ENCODE assay signal across 16 cellular contexts in the genomic region with DNA sequence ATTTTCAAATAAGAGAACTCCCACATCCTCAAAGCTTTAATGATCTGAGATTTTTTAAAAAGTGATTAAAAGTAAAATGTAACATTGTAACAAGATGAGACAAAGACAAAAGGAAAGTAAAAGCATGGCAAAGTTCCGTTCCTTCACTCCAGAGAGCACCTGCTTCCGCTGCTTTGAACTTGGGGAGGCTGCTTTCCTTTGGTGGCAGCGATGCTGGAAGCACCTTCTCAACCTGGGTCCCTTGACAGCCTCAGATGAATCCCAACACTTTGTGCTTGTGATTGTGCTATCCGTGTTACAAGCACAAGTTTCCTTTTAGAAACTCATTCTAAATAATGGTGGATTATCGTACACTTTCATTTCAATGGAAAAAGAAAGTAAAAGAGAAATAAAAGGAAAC. TPM values are rescaled to one million over a fixed set of nuclear protein-coding genes. Genes with fewer than 3 reads are reported as not detected.
DNase-seq lines count a peak whose midpoint lies in the region; ATAC-seq and TF ChIP-seq lines count a peak whose summit lies in the region.
"Had no signal": no experiment of that assay in that cellular context is flagged by ENCODE, and none has a peak within 500 bp of the region (broad histone marks: within the 10 kb centered on the region; RNA-seq: fewer than 3 reads in every experiment).

No MANE protein-coding gene starts in this region.

- no peak for TF ChIP-seq CTCF in natural killer cell (IDR thresholded peaks at IDR 0.05)

- H3K27me3 Mint-ChIP-seq in CD4-positive, CD25-positive, alpha-beta regulatory T cell = no peaks in the 10 kb centered on the region
- H3K27me3 Mint-ChIP-seq in activated naive CD4-positive, alpha-beta T cell treated with anti-CD3 and anti-CD28 coated beads for 36 hours (ENCODE audit: low read depth) = no peaks in the 10 kb centered on the region
- no peaks in the 10 kb centered on the region for H3K27me3 Mint-ChIP-seq in natural killer cell (ENCODE audit: low read depth in 2 of 2)

- H3K36me3 Mint-ChIP-seq in CD4-positive, CD25-positive, alpha-beta regulatory T cell = peaks cover 70% of the 10 kb centered on the region
- H3K36me3 Mint-ChIP-seq in activated naive CD4-positive, alpha-beta T cell treated with anti-CD3 and anti-CD28 coated beads for 36 hours (ENCODE audit: low read depth) = peaks cover 63% of the 10 kb centered on the region
- no peaks in the 10 kb centered on the region for H3K36me3 Mint-ChIP-seq in natural killer cell

- peak; percentile 35 to 38 for ATAC-seq in CD4-positive, CD25-positive, alpha-beta regulatory T cell (ENCODE audit: low read depth in 2 of 2)
- ATAC-seq in natural killer cell (no peak), GM19452 (IDR thresholded peaks at IDR 0.05; ENCODE audit: unreplicated experiment) (no peak), sciatic nerve (no peak), left lobe of liver (no peak)

- intact Hi-C loops in activated naive CD4-positive, alpha-beta T cell treated with anti-CD3 and anti-CD28 coated beads for 36 hours (cut with micrococcal nuclease) = loop anchor here (1.0 to 5.0 kb wide), 3 partner anchors 18 to 573 kb away; partner anchors contain the start of gene RPL34
- intact Hi-C loops in natural killer cell (cut with micrococcal nuclease) = no loop called here
- intact Hi-C loops in sciatic nerve (cut with DNase I) = no loop called here

- H3K27me3 ChIP-seq in CD4-positive, CD25-positive, alpha-beta regulatory T cell (ENCODE audit: control insufficient read depth, insufficient read depth, low read length) = no peaks in the 10 kb centered on the region
- H3K27me3 ChIP-seq: brain microvascular endothelial cell had no signal

- DNase-seq in CD4-positive, CD25-positive, alpha-beta regulatory T cell = peak; percentile 26 to 77 (median 50)
- peak; percentile 87 for DNase-seq in Jurkat, Clone E6-1 (ENCODE audit: low read depth, low spot score)
- DNase-seq in activated naive CD4-positive, alpha-beta T cell treated with anti-CD3 and anti-CD28 coated beads for 36 hours = peak; percentile 74
- DNase-seq in natural killer cell (no peak), sciatic nerve (ENCODE audit: low spot score) (no peak), left lobe of liver (ENCODE audit: low spot score) (no peak), kidney glomerular epithelial cell (lab: John Stamatoyannopoulos, UW) (no peak)
- DNase-seq: activated CD8-positive, alpha-beta memory T cell treated with anti-CD3 and anti-CD28 coated beads, Interleukin-2, amount 50 U/mL, for 48 hours; brain microvascular endothelial cell; foreskin melanocyte; midbrain; NCI-H1694 treated with DMSO at 0.1 percent for 48 hours; NCI-H524; posterior cingulate gyrus; RPMI8226 had no signal

- H3K27ac Mint-ChIP-seq in CD4-positive, CD25-positive, alpha-beta regulatory T cell = peak overlapping the region; percentile 81 to 97 (median 93)
- peak overlapping the region; percentile 93 for H3K27ac Mint-ChIP-seq in activated naive CD4-positive, alpha-beta T cell treated with anti-CD3 and anti-CD28 coated beads for 36 hours
- H3K27ac Mint-ChIP-seq in natural killer cell = no peak overlapping the region

- peaks cover 70% of the 10 kb centered on the region for H3K36me3 ChIP-seq in CD4-positive, CD25-positive, alpha-beta regulatory T cell (ENCODE audit: control insufficient read depth, insufficient read depth, low read length)
- H3K36me3 ChIP-seq: brain microvascular endothelial cell had no signal

- peaks cover 37 to 88% (median 73%) of the 10 kb centered on the region in 4 donors for H3K4me1 Mint-ChIP-seq in CD4-positive, CD25-positive, alpha-beta regulatory T cell
- peaks cover 92% of the 10 kb centered on the region for H3K4me1 Mint-ChIP-seq in activated naive CD4-positive, alpha-beta T cell treated with anti-CD3 and anti-CD28 coated beads for 36 hours (ENCODE audit: low read depth)
- H3K4me1 Mint-ChIP-seq in natural killer cell = peaks cover 0 to 7% of the 10 kb centered on the region in 2 donors

- peaks cover 0 to 1% (median 0%) of the 10 kb centered on the region in 7 donors for H3K9me3 Mint-ChIP-seq in CD4-positive, CD25-positive, alpha-beta regulatory T cell
- no peaks in the 10 kb centered on the region for H3K9me3 Mint-ChIP-seq in activated naive CD4-positive, alpha-beta T cell treated with anti-CD3 and anti-CD28 coated beads for 36 hours
- no peaks in the 10 kb centered on the region for H3K9me3 Mint-ChIP-seq in natural killer cell

- H3K4me3 ChIP-seq in CD4-positive, CD25-positive, alpha-beta regulatory T cell (ENCODE audit: low read depth, low read length) = peak overlapping the region; percentile 80
- peak overlapping the region; percentile 28 for H3K4me3 ChIP-seq in Jurkat, Clone E6-1 (ENCODE audit: low read length)

- H3K9me3 ChIP-seq in CD4-positive, CD25-positive, alpha-beta regulatory T cell (ENCODE audit: control insufficient read depth in 2 of 2, low read length in 2 of 2) = no peaks in the 10 kb centered on the region

- H3K4me3 Mint-ChIP-seq in CD4-positive, CD25-positive, alpha-beta regulatory T cell = peak overlapping the region; percentile 62 to 91 (median 88)
- H3K4me3 Mint-ChIP-seq in activated naive CD4-positive, alpha-beta T cell treated with anti-CD3 and anti-CD28 coated beads for 36 hours = peak overlapping the region; percentile 81
- peak overlapping the region; percentile 49 for H3K4me3 Mint-ChIP-seq in natural killer cell

- CTCF ChIA-PET in activated naive CD4-positive, alpha-beta T cell treated with anti-CD3 and anti-CD28 coated beads for 36 hours (lab: Charles Lee) = interaction anchor here (0.9 to 1.4 kb wide), 2 partner anchors 10 to 31 kb away, joined by 3 to 6 read pairs; no protein-coding TSS in a partner anchor

- peaks cover 43% of the 10 kb centered on the region for H3K4me1 ChIP-seq in CD4-positive, CD25-positive, alpha-beta regulatory T cell (ENCODE audit: control insufficient read depth, insufficient read depth, low read length, poor library complexity, severe bottlenecking)

- H3K27ac ChIP-seq in CD4-positive, CD25-positive, alpha-beta regulatory T cell (ENCODE audit: insufficient read depth, low read length, poor library complexity, severe bottlenecking) = peak overlapping the region; percentile 68
- H3K27ac ChIP-seq: brain microvascular endothelial cell had no signal

RNA-seq across cellular contexts. Expression of gene HADH, which starts 59.7 kb away (rescaled TPM):
- 11.6 TPM for total RNA-seq in CD4-positive, CD25-positive, alpha-beta regulatory T cell
- polyA plus RNA-seq in CD4-positive, CD25-positive, alpha-beta regulatory T cell = 10 to 100 TPM; 27.2 to 37.3 (median 34.3) TPM
- polyA plus RNA-seq in Jurkat, Clone E6-1 (2012; ENCODE audit: insufficient read depth, insufficient read length) = 118 TPM
- 10 to 100 TPM; 56.1 to 57.6 TPM for total RNA-seq in activated naive CD4-positive, alpha-beta T cell treated with anti-CD3 and anti-CD28 coated beads for 36 hours
- total RNA-seq in natural killer cell = 10 to 100 TPM in 2 of 3 donors, 1 to 10 TPM in 1; 9.1 to 16.5 (median 14.4) TPM
- 39.5 TPM for total RNA-seq in sciatic nerve
- 127 TPM for total RNA-seq in left lobe of liver

Comparison
In these comparisons a context has a peak if more than half of its experiments do, and no peak if none do; other contexts are left out.
1. ATAC-seq: peak in CD4-positive, CD25-positive, alpha-beta regulatory T cell (2 of 2); none in natural killer cell (0 of 3), GM19452 (single experiment), sciatic nerve (single experiment) and left lobe of liver (single experiment).
2. DNase-seq: peak in CD4-positive, CD25-positive, alpha-beta regulatory T cell (3 of 3), Jurkat, Clone E6-1 (single experiment) and activated naive CD4-positive, alpha-beta T cell treated with anti-CD3 and anti-CD28 coated beads for 36 hours (single experiment); none in natural killer cell (single experiment), sciatic nerve (single experiment), left lobe of liver (single experiment) and kidney glomerular epithelial cell (single experiment).
3. H3K27ac Mint-ChIP-seq: peak in CD4-positive, CD25-positive, alpha-beta regulatory T cell (3 of 3) and activated naive CD4-positive, alpha-beta T cell treated with anti-CD3 and anti-CD28 coated beads for 36 hours (single experiment); none in natural killer cell (0 of 2).
4. Peak in every context shown above with its lines, with median percentiles within 50 percentile points of each other: H3K4me3 Mint-ChIP-seq.